In genomic region chr6:106973018-106973840, GRCh38 we compare ENCODE assay signal across 8 cellular contexts. TPM values are rescaled to one million over a fixed set of nuclear protein-coding genes. Genes with fewer than 3 reads are reported as not detected.
DNase-seq lines count a peak whose midpoint lies in the region; ATAC-seq, FAIRE-seq and TF ChIP-seq lines count a peak whose summit lies in the region.

No MANE protein-coding gene starts in this region.

- H3K9me3 ChIP-seq in kidney (ENCODE audit: control insufficient read depth in 1 of 2, low read length in 2 of 2), result no peaks in the 10 kb centered on the region

- no peak for FAIRE-seq in kidney (lab: Jason Lieb, UNC)

- H3K36me3 Mint-ChIP-seq in activated T-cell treated with anti-CD3 and anti-CD28 coated beads, Interleukin-2, amount 50 U/mL, for 4 hours (ENCODE audit: insufficient read depth), result no peaks in the 10 kb centered on the region

- H3K9me3 Mint-ChIP-seq in activated T-cell treated with anti-CD3 and anti-CD28 coated beads, Interleukin-2, amount 50 U/mL, for 4 hours, result no peaks in the 10 kb centered on the region
- no peaks in the 10 kb centered on the region for H3K9me3 Mint-ChIP-seq in stimulated activated naive CD8-positive, alpha-beta T cell treated with anti-CD3 and anti-CD28 coated beads, Interleukin-15, amount 100 ng/mL, for 72 hours

- H3K27ac Mint-ChIP-seq in stimulated activated naive CD8-positive, alpha-beta T cell treated with anti-CD3 and anti-CD28 coated beads, Interleukin-15, amount 100 ng/mL, for 72 hours, result no peak overlapping the region

- ATAC-seq in activated T-cell treated with anti-CD3 and anti-CD28 coated beads, Interleukin-2, amount 50 U/mL, for 4 hours, result peak; percentile 12 to 23
- ATAC-seq in stimulated activated naive CD8-positive, alpha-beta T cell treated with anti-CD3 and anti-CD28 coated beads, Interleukin-15, amount 100 ng/mL, for 72 hours, result peak; percentile 25
- ATAC-seq in HG02623 (IDR thresholded peaks at IDR 0.05; ENCODE audit: unreplicated experiment) (no peak), HG03354 (IDR thresholded peaks at IDR 0.05; ENCODE audit: poor library complexity, severe bottlenecking, unreplicated experiment) (no peak)

- H3K4me1 ChIP-seq in kidney (ENCODE audit: control insufficient read depth in 1 of 2, insufficient read depth in 1 of 2, low read depth in 1 of 2, low read length in 2 of 2), result no peaks in the 10 kb centered on the region

- peaks cover 0 to 4% of the 10 kb centered on the region in 2 donors for H3K36me3 ChIP-seq in kidney (ENCODE audit: control insufficient read depth in 1 of 2, insufficient read depth in 2 of 2, low read length in 2 of 2)

- peak overlapping the region; percentile 89 to 100 for H3K9ac ChIP-seq in kidney (ENCODE audit: low read length in 2 of 2)

- no peak for TF ChIP-seq CTCF in kidney (IDR thresholded peaks at IDR 0.05; ENCODE audit: borderline replicate concordance, extremely low read depth, insufficient read depth)

- peak overlapping the region; percentile 74 to 86 for H3K4me3 ChIP-seq in kidney (ENCODE audit: low read length in 2 of 2)

- peak overlapping the region; percentile 77 for H3K4me3 Mint-ChIP-seq in activated T-cell treated with anti-CD3 and anti-CD28 coated beads, Interleukin-2, amount 50 U/mL, for 4 hours
- peak overlapping the region; percentile 83 to 85 for H3K4me3 Mint-ChIP-seq in stimulated activated naive CD8-positive, alpha-beta T cell treated with anti-CD3 and anti-CD28 coated beads, Interleukin-15, amount 100 ng/mL, for 72 hours

- DNase-seq in activated CD8-positive, alpha-beta memory T cell treated with anti-CD3 and anti-CD28 coated beads, Interleukin-2, amount 50 U/mL, for 48 hours, result peak; percentile 54
- no peak for DNase-seq in activated CD8-positive, alpha-beta memory T cell treated with anti-CD3 and anti-CD28 coated beads, Interleukin-2, amount 50 U/mL, for 4 hours
- no peak for DNase-seq in activated T-cell treated with anti-CD3 and anti-CD28 coated beads, Interleukin-2, amount 50 U/mL, for 4 hours
- DNase-seq in kidney, result peak; percentile 73
- DNase-seq in stimulated activated naive CD8-positive, alpha-beta T cell treated with anti-CD3 and anti-CD28 coated beads, Interleukin-15, amount 100 ng/mL, for 72 hours, result peak; percentile 9 to 10
- DNase-seq in MV-4-11 (lab: John Stamatoyannopoulos, UW), result no peak

- peaks cover 63% of the 10 kb centered on the region for H3K27me3 Mint-ChIP-seq in activated T-cell treated with anti-CD3 and anti-CD28 coated beads, Interleukin-2, amount 50 U/mL, for 4 hours (ENCODE audit: low read depth)
- H3K27me3 Mint-ChIP-seq in stimulated activated naive CD8-positive, alpha-beta T cell treated with anti-CD3 and anti-CD28 coated beads, Interleukin-15, amount 100 ng/mL, for 72 hours, result peaks cover 69% of the 10 kb centered on the region

- intact Hi-C loops in kidney (cut with DNase I), result no loop called here

- H3K4me1 Mint-ChIP-seq in activated T-cell treated with anti-CD3 and anti-CD28 coated beads, Interleukin-2, amount 50 U/mL, for 4 hours (ENCODE audit: low read depth), result peaks cover 12% of the 10 kb centered on the region
- H3K4me1 Mint-ChIP-seq in stimulated activated naive CD8-positive, alpha-beta T cell treated with anti-CD3 and anti-CD28 coated beads, Interleukin-15, amount 100 ng/mL, for 72 hours, result peaks cover 14% of the 10 kb centered on the region

- peak overlapping the region; percentile 96 for H3K27ac ChIP-seq in kidney (ENCODE audit: low read depth in 2 of 2, low read length in 2 of 2)

RNA-seq across cellular contexts. Expression of gene CD24, which starts 1.3 kb away (rescaled TPM):
- total RNA-seq in activated T-cell treated with anti-CD3 and anti-CD28 coated beads, Interleukin-2, amount 50 U/mL, for 4 hours, result 1 to 10 TPM; 1.7 to 2.3 (median 1.7) TPM
- 2,350 TPM for total RNA-seq in kidney
- polyA plus RNA-seq in kidney (ENCODE audit: insufficient read depth, low read depth, low replicate concordance), result 980 TPM

RNA-seq across cellular contexts. Expression of gene MTRES1, which starts 54.8 kb away (rescaled TPM):
- total RNA-seq in activated T-cell treated with anti-CD3 and anti-CD28 coated beads, Interleukin-2, amount 50 U/mL, for 4 hours, result 10 to 100 TPM; 15.4 to 17.1 (median 15.9) TPM
- 18.1 TPM for total RNA-seq in kidney
- 66.8 TPM for polyA plus RNA-seq in kidney (ENCODE audit: insufficient read depth, low read depth, low replicate concordance)

Comparison
In these comparisons a context has a peak if more than half of its experiments do, and no peak if none do; other contexts are left out.
1. DNase-seq: peak in activated CD8-positive, alpha-beta memory T cell treated with anti-CD3 and anti-CD28 coated beads, Interleukin-2, amount 50 U/mL, for 48 hours (single experiment), kidney (single experiment) and stimulated activated naive CD8-positive, alpha-beta T cell treated with anti-CD3 and anti-CD28 coated beads, Interleukin-15, amount 100 ng/mL, for 72 hours (2 of 2); none in activated CD8-positive, alpha-beta memory T cell treated with anti-CD3 and anti-CD28 coated beads, Interleukin-2, amount 50 U/mL, for 4 hours (single experiment), activated T-cell treated with anti-CD3 and anti-CD28 coated beads, Interleukin-2, amount 50 U/mL, for 4 hours (single experiment) and MV-4-11 (single experiment).
2. ATAC-seq: peak in activated T-cell treated with anti-CD3 and anti-CD28 coated beads, Interleukin-2, amount 50 U/mL, for 4 hours (2 of 2) and stimulated activated naive CD8-positive, alpha-beta T cell treated with anti-CD3 and anti-CD28 coated beads, Interleukin-15, amount 100 ng/mL, for 72 hours (single experiment); none in HG02623 (single experiment) and HG03354 (single experiment).
3. RNA of gene CD24, which starts 1.3 kb away (total RNA-seq): 2,350 TPM in kidney (single experiment); 1.7 to 2.3 TPM in activated T-cell treated with anti-CD3 and anti-CD28 coated beads, Interleukin-2, amount 50 U/mL, for 4 hours; every median in the first group is over 100 times any median in the second.